Comparison of ENCODE assay signal across 8 cellular contexts in the genomic region with DNA sequence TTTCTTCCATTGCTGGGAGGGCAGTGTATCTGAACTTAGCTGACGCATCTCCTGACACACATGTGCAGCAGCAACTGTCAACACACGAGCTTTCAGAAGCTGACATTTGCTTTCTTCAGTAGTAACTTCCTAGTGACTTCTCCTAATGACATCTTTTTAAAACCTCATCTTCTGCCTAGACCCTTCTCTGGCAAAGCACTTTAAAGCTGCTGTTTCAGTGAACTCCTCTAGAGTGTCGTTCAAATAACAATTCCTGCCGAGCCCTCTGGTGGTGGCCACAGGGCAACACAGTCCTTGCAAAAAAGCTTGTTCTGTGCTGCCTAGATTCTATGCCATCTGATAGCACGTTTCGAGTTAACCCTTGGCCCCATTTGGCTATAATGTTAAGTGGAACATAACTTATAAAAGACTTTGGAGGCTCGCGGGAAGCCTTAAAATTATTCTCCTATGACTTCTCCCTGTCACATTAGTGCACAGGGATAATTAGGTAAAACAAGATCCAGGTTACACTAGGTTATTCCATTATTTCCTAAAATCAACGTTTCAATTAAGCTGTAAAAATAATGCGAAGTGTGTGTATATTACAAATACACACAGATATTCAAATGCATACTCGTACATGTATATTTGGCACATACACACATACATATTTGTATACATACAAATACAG.
DNase-seq lines count a peak whose midpoint lies in the region; ATAC-seq and TF ChIP-seq lines count a peak whose summit lies in the region.

No MANE protein-coding gene starts in this region.

- H2AFZ ChIP-seq in Karpas-422 (ENCODE audit: low read length) = no peak overlapping the region

- no peak overlapping the region for H3K27ac ChIP-seq in Karpas-422 (ENCODE audit: low read length)

- no peak overlapping the region for H3K4me2 ChIP-seq in Karpas-422 (ENCODE audit: low read depth, low read length, poor library complexity, severe bottlenecking)

- no peaks in the 10 kb centered on the region for H3K36me3 ChIP-seq in Karpas-422 (ENCODE audit: insufficient read depth, low read length)

- ATAC-seq in GM19328 (IDR thresholded peaks at IDR 0.05; ENCODE audit: unreplicated experiment) (peak; percentile 87), SK-N-SH treated with all-trans-retinoic acid at 6 μM for 48 hours (peak; percentile 88), sciatic nerve (peak; percentile 85)

- H3K79me2 ChIP-seq in Karpas-422 (ENCODE audit: low read length) = no peaks in the 10 kb centered on the region

- no peaks in the 10 kb centered on the region for H3K9me2 ChIP-seq in Karpas-422 (replicated peaks; ENCODE audit: insufficient read depth, low read length)

- intact Hi-C loops in head of caudate nucleus (cut with DNase I) = no loop called here
- intact Hi-C loops in sciatic nerve (cut with DNase I) = no loop called here

- H4K20me1 ChIP-seq in Karpas-422 (ENCODE audit: insufficient read depth, low read depth, low read length) = no peaks in the 10 kb centered on the region

- H3K27me3 ChIP-seq in Karpas-422 (ENCODE audit: low read length) = no peaks in the 10 kb centered on the region

- no peak overlapping the region for H3K9ac ChIP-seq in Karpas-422 (ENCODE audit: low read length)

- H3K4me1 ChIP-seq in Karpas-422 (ENCODE audit: low read length) = no peaks in the 10 kb centered on the region

- H3K4me3 ChIP-seq in Karpas-422 (ENCODE audit: low read length) = no peak overlapping the region

- peaks cover 21% of the 10 kb centered on the region for H3K9me3 ChIP-seq in Karpas-422 (ENCODE audit: low read length)

- peak in 8 of 14 donors; percentile 0 to 32 (median 18) for DNase-seq in C1 segment of cervical spinal cord (lab: John Stamatoyannopoulos, UW)
- peak; percentile 71 for DNase-seq in Karpas-422
- peak; percentile 33 to 81 (median 60) for DNase-seq in head of caudate nucleus
- peak; percentile 59 for DNase-seq in sciatic nerve (ENCODE audit: low spot score)
- no peak for DNase-seq in AG08396 (ENCODE audit: low spot score)
- DNase-seq in NCI-H2107 treated with DMSO at 0.1 percent for 48 hours (lab: John Stamatoyannopoulos, UW; ENCODE audit: unreplicated experiment) = no peak

TF ChIP-seq in SK-N-SH treated with all-trans-retinoic acid at 6 μM for 48 hours, 23 proteins besides CTCF, POLR2A, EP300 and RAD21:
- TF ChIP-seq OSR1 (CRISPR knock-in tag; IDR thresholded peaks at IDR 0.05) (no peak), PPARA (CRISPR knock-in tag; IDR thresholded peaks at IDR 0.05; ENCODE audit: borderline replicate concordance) (no peak), ZNF8 (CRISPR knock-in tag; IDR thresholded peaks at IDR 0.05) (no peak), ZFP3 (CRISPR knock-in tag; IDR thresholded peaks at IDR 0.05) (no peak), ZNF70 (CRISPR knock-in tag; IDR thresholded peaks at IDR 0.05) (no peak), ZNF565 (CRISPR knock-in tag; conservative IDR thresholded peaks at IDR 0.05; ENCODE audit: low read depth) (no peak)

Comparison
In these comparisons a context has a peak if more than half of its experiments do, and no peak if none do; other contexts are left out.
1. DNase-seq: peak in C1 segment of cervical spinal cord (8 of 14), Karpas-422 (single experiment), head of caudate nucleus (42 of 42) and sciatic nerve (single experiment); none in AG08396 (single experiment) and NCI-H2107 treated with DMSO at 0.1 percent for 48 hours (single experiment).
2. Peak in every context shown above with its lines, with median percentiles within 50 percentile points of each other: ATAC-seq.